In genomic region chr11:112526699-112527410, GRCh38 we compare ENCODE assay signal across 13 cellular contexts.
A peak's percentile ranks its signal among the peaks of the same experiment; 100 is the strongest.
DNase-seq lines count a peak whose midpoint lies in the region; ATAC-seq and TF ChIP-seq lines count a peak whose summit lies in the region.
"Had no signal": no experiment of that assay in that cellular context is flagged by ENCODE, and none has a peak within 500 bp of the region (broad histone marks: within the 10 kb centered on the region; RNA-seq: fewer than 3 reads in every experiment).

No MANE protein-coding gene starts in this region.

- H3K4me1 Mint-ChIP-seq in naive thymus-derived CD4-positive, alpha-beta T cell: peaks cover 0 to 23% (median 0%) of the 10 kb centered on the region in 7 donors

- H3K4me3 Mint-ChIP-seq in naive thymus-derived CD4-positive, alpha-beta T cell: peak overlapping the region in 1 of 10 donors; percentile 1
- H3K4me3 Mint-ChIP-seq: CD8-positive, alpha-beta T cell had no signal

- H3K27ac ChIP-seq in naive thymus-derived CD4-positive, alpha-beta T cell (ENCODE audit: low read depth, low read length): no peak overlapping the region
- H3K27ac ChIP-seq: testis had no signal

- intact Hi-C loops in naive thymus-derived CD4-positive, alpha-beta T cell (cut with micrococcal nuclease): no loop called here

- peaks cover 0 to 1% (median 0%) of the 10 kb centered on the region in 11 donors for H3K9me3 Mint-ChIP-seq in naive thymus-derived CD4-positive, alpha-beta T cell
- H3K9me3 Mint-ChIP-seq: CD8-positive, alpha-beta T cell had no signal

- H3K36me3 Mint-ChIP-seq in naive thymus-derived CD4-positive, alpha-beta T cell: no peaks in the 10 kb centered on the region
- H3K36me3 Mint-ChIP-seq: CD8-positive, alpha-beta T cell had no signal

- peak; percentile 65 for ATAC-seq in naive thymus-derived CD4-positive, alpha-beta T cell
- ATAC-seq: CD8-positive, alpha-beta T cell had no signal

- H3K4me1 ChIP-seq in naive thymus-derived CD4-positive, alpha-beta T cell (ENCODE audit: control insufficient read depth in 2 of 2, insufficient read depth in 2 of 2, low read length in 2 of 2): no peaks in the 10 kb centered on the region
- H3K4me1 ChIP-seq: testis had no signal

- CTCF ChIA-PET in naive thymus-derived CD4-positive, alpha-beta T cell (lab: Charles Lee): no interaction called here

- TF ChIP-seq CTCF in epithelial cell of esophagus (IDR thresholded peaks at IDR 0.05; ENCODE audit: insufficient read depth, low read depth, low read length, missing control alignments): no peak

- no peaks in the 10 kb centered on the region for H3K9me3 ChIP-seq in naive thymus-derived CD4-positive, alpha-beta T cell (ENCODE audit: control insufficient read depth in 2 of 3, low read length in 3 of 3)
- H3K9me3 ChIP-seq: testis had no signal

- DNase-seq in AG20443 (ENCODE audit: low spot score) (peak; percentile 56), HCEC 1CT (peak; percentile 49), epithelial cell of esophagus (ENCODE audit: low read depth) (peak; percentile 85), NCI-H82 treated with DMSO at 0.1 percent for 48 hours (lab: John Stamatoyannopoulos, UW; ENCODE audit: unreplicated experiment) (no peak), NCI-H748 (lab: John Stamatoyannopoulos, UW; ENCODE audit: unreplicated experiment) (no peak), OCI-M1 (lab: John Stamatoyannopoulos, UW) (no peak), NCI-H526 (lab: John Stamatoyannopoulos, UW) (no peak)
- DNase-seq in naive thymus-derived CD4-positive, alpha-beta T cell: no peak
- DNase-seq: NCI-H1092 treated with DMSO at 0.1 percent for 48 hours, NCI-H446 treated with DMSO at 0.1 percent for 48 hours, testis had no signal

- H3K27ac Mint-ChIP-seq in naive thymus-derived CD4-positive, alpha-beta T cell: no peak overlapping the region
- H3K27ac Mint-ChIP-seq: CD8-positive, alpha-beta T cell; progenitor cell of endocrine pancreas had no signal

- POLR2A ChIA-PET in naive thymus-derived CD4-positive, alpha-beta T cell (lab: Charles Lee): no interaction called here

- no peak overlapping the region for H3K4me3 ChIP-seq in epithelial cell of esophagus (ENCODE audit: low read length)
- no peak overlapping the region for H3K4me3 ChIP-seq in naive thymus-derived CD4-positive, alpha-beta T cell (ENCODE audit: low read length)
- H3K4me3 ChIP-seq: testis had no signal

- peaks cover 0 to 5% (median 2%) of the 10 kb centered on the region in 5 donors for H3K27me3 Mint-ChIP-seq in naive thymus-derived CD4-positive, alpha-beta T cell

- no peaks in the 10 kb centered on the region for H3K27me3 ChIP-seq in naive thymus-derived CD4-positive, alpha-beta T cell (ENCODE audit: control insufficient read depth in 2 of 2, insufficient read depth in 2 of 2, low read length in 2 of 2)
- H3K27me3 ChIP-seq: testis had no signal

- H3K36me3 ChIP-seq in naive thymus-derived CD4-positive, alpha-beta T cell (ENCODE audit: control insufficient read depth in 2 of 3, insufficient read depth in 3 of 3, low read length in 3 of 3): no peaks in the 10 kb centered on the region

Comparison
In these comparisons a context has a peak if more than half of its experiments do, and no peak if none do; other contexts are left out.
1. DNase-seq: peak in AG20443 (single experiment), HCEC 1CT (single experiment) and epithelial cell of esophagus (single experiment); none in naive thymus-derived CD4-positive, alpha-beta T cell (0 of 9), NCI-H82 treated with DMSO at 0.1 percent for 48 hours (single experiment), NCI-H748 (single experiment), OCI-M1 (single experiment) and NCI-H526 (0 of 2).